Comparison of ENCODE assay signal across 16 cellular contexts in the genomic region with DNA sequence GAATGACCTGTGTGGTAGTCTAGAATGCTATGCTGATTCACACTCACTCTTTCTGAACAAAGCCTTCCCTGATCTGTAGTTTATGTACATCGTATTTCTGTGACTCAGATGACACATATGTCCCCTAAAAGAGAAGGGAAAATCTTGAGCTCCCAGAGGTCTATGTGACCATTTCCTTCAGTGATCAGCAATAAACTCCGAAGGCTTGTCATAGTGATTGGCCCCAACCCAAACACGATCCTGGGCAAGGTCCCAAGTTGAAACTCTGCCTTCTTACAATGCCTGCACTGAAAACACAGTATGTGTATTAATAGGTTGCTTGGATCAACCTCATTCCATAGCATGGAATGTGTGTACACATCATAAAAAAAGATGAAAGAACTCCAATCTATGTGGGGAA.
DNase-seq lines count a peak whose midpoint lies in the region; ATAC-seq, FAIRE-seq and TF ChIP-seq lines count a peak whose summit lies in the region.
"Had no signal": no experiment of that assay in that cellular context is flagged by ENCODE, and none has a peak within 500 bp of the region (broad histone marks: within the 10 kb centered on the region; RNA-seq: fewer than 3 reads in every experiment).

No MANE protein-coding gene starts in this region.

- no peak for TF ChIP-seq POLR2A in Peyer's patch (IDR thresholded peaks at IDR 0.05)

- H3K4me1 ChIP-seq in Peyer's patch (no peaks in the 10 kb centered on the region), pancreas (no peaks in the 10 kb centered on the region)
- H3K4me1 ChIP-seq: psoas muscle had no signal

- H3K9me3 ChIP-seq in Peyer's patch (no peaks in the 10 kb centered on the region), pancreas (no peaks in the 10 kb centered on the region)
- H3K9me3 ChIP-seq: psoas muscle had no signal

- H3K27ac ChIP-seq in Peyer's patch (no peak overlapping the region), pancreas (no peak overlapping the region)
- H3K27ac ChIP-seq: psoas muscle had no signal

- no peaks in the 10 kb centered on the region for H3K27me3 ChIP-seq in Peyer's patch
- no peaks in the 10 kb centered on the region for H3K27me3 ChIP-seq in pancreas

- H3K36me3 ChIP-seq in Peyer's patch (no peaks in the 10 kb centered on the region), pancreas (no peaks in the 10 kb centered on the region)

- 15 to 19% methylated on average over 3 of the region's 3 CpGs for WGBS in pancreas, 2 donors

- peak; percentile 43 for DNase-seq in ELR (ENCODE audit: low read depth)
- peak in 2 of 3 donors; percentile 65 to 70 for DNase-seq in Peyer's patch
- peak; percentile 78 for DNase-seq in fibroblast of peridontal ligament (ENCODE audit: extremely low read depth)
- peak in 2 of 6 donors; percentile 26 to 42 for DNase-seq in pancreas
- no peak for DNase-seq in DMS153 treated with DMSO at 0.1 percent for 48 hours (lab: John Stamatoyannopoulos, UW; ENCODE audit: unreplicated experiment)
- no peak for DNase-seq in NCI-H446 treated with DMSO at 0.1 percent for 48 hours (lab: John Stamatoyannopoulos, UW)
- DNase-seq: C1 segment of cervical spinal cord; NCI-H2081 treated with DMSO at 0.1 percent for 48 hours; psoas muscle; stimulated activated CD4-positive, alpha-beta T cell treated with anti-CD3 and anti-CD28 coated beads, Interleukin-4, amount 100 ng/mL, for 24 hours; stimulated activated naive CD4-positive, alpha-beta T cell; SW 1271 had no signal

- ATAC-seq in pancreas: peak in 3 of 4 donors; percentile 30 to 54 (median 44)
- no peak for ATAC-seq in GM21786 (IDR thresholded peaks at IDR 0.05; ENCODE audit: unreplicated experiment)
- no peak for ATAC-seq in GM18520 (IDR thresholded peaks at IDR 0.05; ENCODE audit: unreplicated experiment)
- ATAC-seq: activated T-helper 17 cell treated with anti-CD3 and anti-CD28 coated beads, Interleukin-2, amount 50 U/mL, for 72 hours; K562; psoas muscle had no signal

- no peak for FAIRE-seq in pancreas (lab: Jason Lieb, UNC)
- FAIRE-seq: K562 had no signal

- H3K4me3 ChIP-seq in Peyer's patch (no peak overlapping the region), pancreas (no peak overlapping the region)
- H3K4me3 ChIP-seq: K562, psoas muscle had no signal

- intact Hi-C loops in pancreas (cut with DNase I): no loop called here

- no peak for TF ChIP-seq CTCF in Peyer's patch (IDR thresholded peaks at IDR 0.05)
- no peak for TF ChIP-seq CTCF in pancreas (IDR thresholded peaks at IDR 0.05)

Comparison
In these comparisons a context has a peak if more than half of its experiments do, and no peak if none do; other contexts are left out.
1. DNase-seq: peak in ELR (single experiment), Peyer's patch (2 of 3) and fibroblast of peridontal ligament (single experiment); none in DMS153 treated with DMSO at 0.1 percent for 48 hours (single experiment) and NCI-H446 treated with DMSO at 0.1 percent for 48 hours (single experiment).
2. ATAC-seq: peak in pancreas (3 of 4); none in GM21786 (single experiment) and GM18520 (single experiment).